In genomic region chr16:75546293-75546692, GRCh38 we compare ENCODE assay signal across 21 cellular contexts. TPM values are rescaled to one million over a fixed set of nuclear protein-coding genes. Genes with fewer than 3 reads are reported as not detected.
"Had no signal": no experiment of that assay in that cellular context is flagged by ENCODE, and none has a peak within 500 bp of the region (broad histone marks: within the 10 kb centered on the region; RNA-seq: fewer than 3 reads in every experiment).

No MANE protein-coding gene starts in this region.

- H3K4me3 Mint-ChIP-seq: naive thymus-derived CD8-positive, alpha-beta T cell; stimulated activated effector memory CD8-positive, alpha-beta T cell treated with anti-CD3 and anti-CD28 coated beads, Interleukin-12 subunit alpha, Interleukin-12 subunit beta, amount 100 ng/mL, for 72 hours had no signal

- ATAC-seq: esophagus mucosa; gastrocnemius medialis; heart right ventricle; left lobe of liver; mucosa of descending colon; naive thymus-derived CD8-positive, alpha-beta T cell; right cardiac atrium; stimulated activated effector memory CD8-positive, alpha-beta T cell treated with anti-CD3 and anti-CD28 coated beads, Interleukin-12 subunit alpha, Interleukin-12 subunit beta, amount 100 ng/mL, for 72 hours; stimulated activated naive CD8-positive, alpha-beta T cell treated with anti-CD3 and anti-CD28 coated beads, Interleukin-15, Interleukin-2, amounts not matched to agents 100 U/mL and 50 U/mL, for 24 hours had no signal

- H3K9me3 Mint-ChIP-seq: naive thymus-derived CD8-positive, alpha-beta T cell; stimulated activated effector memory CD8-positive, alpha-beta T cell treated with anti-CD3 and anti-CD28 coated beads, Interleukin-12 subunit alpha, Interleukin-12 subunit beta, amount 100 ng/mL, for 72 hours had no signal

- H3K27ac ChIP-seq: coronary artery, gastrocnemius medialis, heart right ventricle, neutrophil, testis, tibial nerve had no signal

- H3K4me1 Mint-ChIP-seq: naive thymus-derived CD8-positive, alpha-beta T cell; stimulated activated effector memory CD8-positive, alpha-beta T cell treated with anti-CD3 and anti-CD28 coated beads, Interleukin-12 subunit alpha, Interleukin-12 subunit beta, amount 100 ng/mL, for 72 hours had no signal

- H3K27me3 Mint-ChIP-seq: naive thymus-derived CD8-positive, alpha-beta T cell had no signal

- H3K27ac Mint-ChIP-seq: stimulated activated effector memory CD8-positive, alpha-beta T cell treated with anti-CD3 and anti-CD28 coated beads, Interleukin-12 subunit alpha, Interleukin-12 subunit beta, amount 100 ng/mL, for 72 hours had no signal

- DNase-seq: effector CD8-positive, alpha-beta T cell; gastrocnemius medialis; heart right ventricle; hypothalamus; kidney glomerular epithelial cell; mammary epithelial cell; mucosa of descending colon; naive thymus-derived CD8-positive, alpha-beta T cell; right cardiac atrium; stimulated activated CD4-positive, alpha-beta T cell treated with anti-CD3 and anti-CD28 coated beads, Interleukin-4, amount 100 ng/mL, for 1 hour; stimulated activated CD8-positive, alpha-beta memory T cell treated with anti-CD3 and anti-CD28 coated beads, Interleukin-4, amount 100 ng/mL, for 48 hours; stimulated activated naive CD8-positive, alpha-beta T cell treated with anti-CD3 and anti-CD28 coated beads, Interleukin-15, Interleukin-2, amounts not matched to agents 100 U/mL and 50 U/mL, for 24 hours; testis had no signal

RNA-seq across cellular contexts. Expression of gene CHST5, which starts 10.4 kb away (rescaled TPM):
- total RNA-seq: dermis microvascular lymphatic vessel endothelial cell; esophagus mucosa; left lobe of liver; naive thymus-derived CD8-positive, alpha-beta T cell; posterior vena cava had no signal

RNA-seq across cellular contexts. Expression of gene CHST6, which starts 51.1 kb away (rescaled TPM):
- total RNA-seq: naive thymus-derived CD8-positive, alpha-beta T cell had no signal
